1 cellular context compared by ENCODE assay signal in the genomic region with DNA sequence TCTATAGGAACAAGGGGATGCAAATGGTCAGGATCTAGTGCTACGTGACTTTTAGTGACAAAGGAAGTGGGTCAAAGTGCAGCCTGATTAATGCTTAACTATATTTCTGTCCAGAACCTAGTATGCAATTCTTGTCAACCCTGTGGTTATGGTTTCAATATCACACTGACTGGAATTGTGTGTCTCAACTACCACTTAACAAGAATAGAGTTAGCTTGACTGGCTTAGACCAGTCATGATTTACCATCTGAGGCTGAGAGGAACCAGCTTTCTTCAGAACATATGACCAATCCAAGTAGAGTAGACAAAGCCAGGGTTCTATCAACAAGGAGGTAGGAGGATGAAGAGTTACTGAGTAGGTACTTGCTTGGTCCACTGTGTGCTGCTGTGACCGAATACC.
A peak's percentile ranks its signal among the peaks of the same experiment; 100 is the strongest.
TF ChIP-seq lines count a peak whose summit lies in the region.

No MANE protein-coding gene starts in this region.

TF ChIP-seq in GM12878, 131 proteins besides CTCF, POLR2A, EP300 and RAD21 (continued from another document):
- TF ChIP-seq, protein P1, sequence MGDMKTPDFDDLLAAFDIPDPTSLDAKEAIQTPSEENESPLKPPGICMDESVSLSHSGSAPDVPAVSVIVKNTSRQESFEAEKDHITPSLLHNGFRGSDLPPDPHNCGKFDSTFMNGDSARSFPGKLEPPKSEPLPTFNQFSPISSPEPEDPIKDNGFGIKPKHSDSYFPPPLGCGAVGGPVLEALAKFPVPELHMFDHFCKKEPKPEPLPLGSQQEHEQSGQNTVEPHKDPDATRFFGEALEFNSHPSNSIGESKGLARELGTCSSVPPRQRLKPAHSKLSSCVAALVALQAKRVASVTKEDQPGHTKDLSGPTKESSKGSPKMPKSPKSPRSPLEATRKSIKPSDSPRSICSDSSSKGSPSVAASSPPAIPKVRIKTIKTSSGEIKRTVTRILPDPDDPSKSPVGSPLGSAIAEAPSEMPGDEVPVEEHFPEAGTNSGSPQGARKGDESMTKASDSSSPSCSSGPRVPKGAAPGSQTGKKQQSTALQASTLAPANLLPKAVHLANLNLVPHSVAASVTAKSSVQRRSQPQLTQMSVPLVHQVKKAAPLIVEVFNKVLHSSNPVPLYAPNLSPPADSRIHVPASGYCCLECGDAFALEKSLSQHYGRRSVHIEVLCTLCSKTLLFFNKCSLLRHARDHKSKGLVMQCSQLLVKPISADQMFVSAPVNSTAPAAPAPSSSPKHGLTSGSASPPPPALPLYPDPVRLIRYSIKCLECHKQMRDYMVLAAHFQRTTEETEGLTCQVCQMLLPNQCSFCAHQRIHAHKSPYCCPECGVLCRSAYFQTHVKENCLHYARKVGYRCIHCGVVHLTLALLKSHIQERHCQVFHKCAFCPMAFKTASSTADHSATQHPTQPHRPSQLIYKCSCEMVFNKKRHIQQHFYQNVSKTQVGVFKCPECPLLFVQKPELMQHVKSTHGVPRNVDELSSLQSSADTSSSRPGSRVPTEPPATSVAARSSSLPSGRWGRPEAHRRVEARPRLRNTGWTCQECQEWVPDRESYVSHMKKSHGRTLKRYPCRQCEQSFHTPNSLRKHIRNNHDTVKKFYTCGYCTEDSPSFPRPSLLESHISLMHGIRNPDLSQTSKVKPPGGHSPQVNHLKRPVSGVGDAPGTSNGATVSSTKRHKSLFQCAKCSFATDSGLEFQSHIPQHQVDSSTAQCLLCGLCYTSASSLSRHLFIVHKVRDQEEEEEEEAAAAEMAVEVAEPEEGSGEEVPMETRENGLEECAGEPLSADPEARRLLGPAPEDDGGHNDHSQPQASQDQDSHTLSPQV (IDR thresholded peaks at IDR 0.05), result 0 out of 2 replicates have a peak, but pooled peaks have one; percentile 30
- TF ChIP-seq MYC (IDR thresholded peaks at IDR 0.05; ENCODE audit: insufficient read depth, insufficient read length, insufficient replicate concordance, low read length, severe bottlenecking), result no peak
- TF ChIP-seq HDAC2 (IDR thresholded peaks at IDR 0.05), result no peak
- no peak for TF ChIP-seq HDGF (IDR thresholded peaks at IDR 0.05)
- no peak for TF ChIP-seq SUZ12 (IDR thresholded peaks at IDR 0.05; ENCODE audit: unreplicated experiment)
TF ChIP-seq in GM12878: peak in this region for 20.
